7 cellular contexts compared by ENCODE assay signal in genomic region chr13:37868691-37869505, GRCh38. TPM values are rescaled to one million over a fixed set of nuclear protein-coding genes. Genes with fewer than 3 reads are reported as not detected.
DNase-seq lines count a peak whose midpoint lies in the region; ATAC-seq and TF ChIP-seq lines count a peak whose summit lies in the region.

No MANE protein-coding gene starts in this region.

- DNase-seq in MM.1S (no peak), colonic mucosa (no peak), substantia nigra (lab: John Stamatoyannopoulos, UW) (no peak), NCI-H128 (lab: John Stamatoyannopoulos, UW; ENCODE audit: unreplicated experiment) (no peak)

- H3K9me2 ChIP-seq in MM.1S (replicated peaks; ENCODE audit: insufficient read depth, low read length), result no peaks in the 10 kb centered on the region

- intact Hi-C loops in colonic mucosa (cut with DNase I), result no loop called here

- 4% methylated on average over 27 of the region's 27 CpGs for WGBS in liver

- H3K4me1 ChIP-seq in MM.1S (ENCODE audit: low read length), result no peaks in the 10 kb centered on the region
- H3K4me1 ChIP-seq in colonic mucosa, result no peaks in the 10 kb centered on the region
- peaks cover 8 to 16% (median 11%) of the 10 kb centered on the region in 4 donors for H3K4me1 ChIP-seq in liver (ENCODE audit: control insufficient read depth in 4 of 4, insufficient read depth in 4 of 4, low read length in 3 of 4)

- H3K9ac ChIP-seq in MM.1S (ENCODE audit: low read length), result no peak overlapping the region
- H3K9ac ChIP-seq in colonic mucosa (ENCODE audit: low read depth in 2 of 2, low read length in 2 of 2), result no peak overlapping the region
- no peak overlapping the region for H3K9ac ChIP-seq in liver (ENCODE audit: low read depth in 1 of 2, low read length in 2 of 2)

- H3K79me2 ChIP-seq in MM.1S (ENCODE audit: low read length), result no peaks in the 10 kb centered on the region

- no peaks in the 10 kb centered on the region for H3K27me3 ChIP-seq in MM.1S (replicated peaks; ENCODE audit: insufficient read depth, low read length)
- peaks cover 22% of the 10 kb centered on the region for H3K27me3 ChIP-seq in colonic mucosa
- H3K27me3 ChIP-seq in liver (ENCODE audit: control insufficient read depth in 4 of 4, insufficient read depth in 4 of 4, low read length in 3 of 4), result peaks cover 0 to 4% (median 1%) of the 10 kb centered on the region in 4 donors

- peak overlapping the region; percentile 68 for H3K4me2 ChIP-seq in MM.1S (ENCODE audit: low read depth, low read length)

- H2AFZ ChIP-seq in MM.1S (ENCODE audit: low read length), result peak overlapping the region; percentile 69; the same call in 1 of the 2 replicates

- no peak for TF ChIP-seq RAD21 in liver (IDR thresholded peaks at IDR 0.05)

- H3K36me3 ChIP-seq in MM.1S (replicated peaks; ENCODE audit: insufficient read depth, low read length) (no peaks in the 10 kb centered on the region), colonic mucosa (no peaks in the 10 kb centered on the region), liver (ENCODE audit: control insufficient read depth in 4 of 4, insufficient read depth in 3 of 4, low read depth in 1 of 4, low read length in 3 of 4) (no peaks in the 10 kb centered on the region)

- peak overlapping the region; percentile 63 for H3K4me3 ChIP-seq in MM.1S (ENCODE audit: low read length)
- H3K4me3 ChIP-seq in colonic mucosa, result peak overlapping the region; percentile 16
- peak overlapping the region in 2 of 3 donors; percentile 44 to 54 for H3K4me3 ChIP-seq in liver (ENCODE audit: low read depth in 1 of 3, low read length in 3 of 3)

- no peaks in the 10 kb centered on the region for H3F3A ChIP-seq in MM.1S (ENCODE audit: insufficient read depth, low read length)

- ATAC-seq in GM19397 (IDR thresholded peaks at IDR 0.05; ENCODE audit: unreplicated experiment) (no peak), HG03571 (IDR thresholded peaks at IDR 0.05; ENCODE audit: unreplicated experiment) (no peak)

- H4K20me1 ChIP-seq in MM.1S (ENCODE audit: insufficient read depth, low read length), result no peaks in the 10 kb centered on the region

- TF ChIP-seq CTCF in MM.1S (IDR thresholded peaks at IDR 0.05; ENCODE audit: low read length) (no peak), colonic mucosa (IDR thresholded peaks at IDR 0.05) (no peak), liver (IDR thresholded peaks at IDR 0.05; ENCODE audit: low read depth, low read length, missing input control) (no peak)

- H3K27ac ChIP-seq in MM.1S (ENCODE audit: low read length) (no peak overlapping the region), colonic mucosa (no peak overlapping the region), liver (ENCODE audit: low read depth in 1 of 2, low read length in 2 of 2) (no peak overlapping the region), substantia nigra (ENCODE audit: low read depth, low read length, poor library complexity, severe bottlenecking) (peak overlapping the region; percentile 13)

- H3K9me3 ChIP-seq in MM.1S (replicated peaks; ENCODE audit: insufficient read depth, low read length), result no peaks in the 10 kb centered on the region
- H3K9me3 ChIP-seq in colonic mucosa, result no peaks in the 10 kb centered on the region
- H3K9me3 ChIP-seq in liver (ENCODE audit: control insufficient read depth in 4 of 4, low read length in 3 of 4), result no peaks in the 10 kb centered on the region

TF ChIP-seq in liver, 16 proteins besides CTCF, POLR2A, EP300 and RAD21:
- TF ChIP-seq MAX (IDR thresholded peaks at IDR 0.05) (no peak), JUND (IDR thresholded peaks at IDR 0.05) (no peak)

RNA-seq across cellular contexts. Expression of gene TRPC4, which starts 0.7 kb away (rescaled TPM):
- total RNA-seq in colonic mucosa (under 1 TPM in 1 of 2 donors, not detected in 1; 0.66 TPM), liver (under 1 TPM in 1 of 2 donors, not detected in 1; 0.17 TPM)
- under 1 TPM; 0.04 to 0.05 TPM for polyA plus RNA-seq in liver
